8 cellular contexts compared by ENCODE assay signal in genomic region chr11:65524747-65525658, GRCh38. TPM values are rescaled to one million over a fixed set of nuclear protein-coding genes. Genes with fewer than 3 reads are reported as not detected.
DNase-seq lines count a peak whose midpoint lies in the region; ATAC-seq and TF ChIP-seq lines count a peak whose summit lies in the region.

Gene SCYL1 (plus strand): TSS chr11:65525083. CDS start chr11:65525154, 71 bp downstream.

- POLR2A ChIA-PET in HEK293 (lab: Yijun Ruan, JAX), result interaction anchor here (0.6 to 2.3 kb wide), 18 partner anchors 9 to 263 kb away, joined by 3 to 11 read pairs (median 4); partner anchors contain the start of genes FRMD8, MALAT1, MAP3K11 and NEAT1

- TF ChIP-seq POLR2A in right lobe of liver (IDR thresholded peaks at IDR 0.05), result peak; percentile 62

- WGBS in right lobe of liver (ENCODE audit: insufficient coverage, low coverage, low lambda C conversion rate, missing lambda C conversion rate), result 3% methylated on average over 34 of the region's 87 CpGs

- CTCF ChIA-PET in HEK293 (lab: Yijun Ruan, JAX), result interaction anchor here (1.0 to 2.5 kb wide), 3 partner anchors 16 to 68 kb away, joined by 3 to 11 read pairs (median 11); no protein-coding TSS in a partner anchor

- H3K27me3 ChIP-seq in right lobe of liver, result no peaks in the 10 kb centered on the region

- H3K4me3 ChIP-seq in HEK293 (ENCODE audit: low read depth, low read length), result peak within 1 kb of the TSS; percentile 82
- H3K4me3 ChIP-seq in right lobe of liver, result peak within 1 kb of the TSS; percentile 99 to 100 (median 100)

- ATAC-seq in right lobe of liver, result peak; percentile 79 to 91 (median 90)

- H3K27ac ChIP-seq in HEK293 (ENCODE audit: extremely low read depth, low read depth, low read length) (peak within 1 kb of the TSS; percentile 81), right lobe of liver (peak within 1 kb of the TSS; percentile 79 to 94 (median 86))

- intact Hi-C loops in right lobe of liver (cut with DNase I), result no loop called here

- H3K36me3 ChIP-seq in HEK293 (ENCODE audit: control insufficient read depth in 2 of 2, insufficient read depth in 1 of 2, low read length in 2 of 2) (peaks cover 0 to 40% of the 10 kb centered on the region in 2 experiments; a peak in 1 of 3 replicates), right lobe of liver (peaks cover 0 to 8% (median 3%) of the 10 kb centered on the region in 4 donors)

- H3K4me1 ChIP-seq in HEK293 (ENCODE audit: control insufficient read depth, insufficient read depth, low read length) (peaks cover 4% of the 10 kb centered on the region; the same call in 1 of the 2 replicates), right lobe of liver (peaks cover 0 to 59% (median 20%) of the 10 kb centered on the region in 4 donors)

- peak; percentile 51 for DNase-seq in GDM1 (lab: John Stamatoyannopoulos, UW)
- peak; percentile 85 for DNase-seq in NCI-H2227 (lab: John Stamatoyannopoulos, UW; ENCODE audit: unreplicated experiment)
- DNase-seq in activated CD4-positive, alpha-beta T cell treated with anti-CD3 and anti-CD28 coated beads, Interleukin-2, amount 50 U/mL, for 4 hours, result peak; percentile 74 to 76
- peak in 1 of 2 donors; percentile 85 for DNase-seq in dermis microvascular lymphatic vessel endothelial cell (ENCODE audit: low read depth in 2 of 2)
- DNase-seq in right lobe of liver, result peak; percentile 87 to 88 (median 88)
- peak; percentile 78 for DNase-seq in stimulated activated CD4-positive, alpha-beta T cell treated with anti-CD3 and anti-CD28 coated beads, Interleukin-4, amount 100 ng/mL, for 24 hours
- DNase-seq in HuH-7.5 (ENCODE audit: low spot score), result no peak

- no peak for TF ChIP-seq CTCF in HEK293 (tag by site-specific recombination; IDR thresholded peaks at IDR 0.05)
- TF ChIP-seq CTCF in right lobe of liver (IDR thresholded peaks at IDR 0.05), result no peak

- H3K9me3 ChIP-seq in HEK293 (ENCODE audit: control insufficient read depth, insufficient read depth, low read depth, low read length) (no peaks in the 10 kb centered on the region), right lobe of liver (no peaks in the 10 kb centered on the region)

TF ChIP-seq in HEK293, 187 proteins besides CTCF, POLR2A, EP300 and RAD21 (continues in another document):
- no peak for TF ChIP-seq ZNF214 (tag by site-specific recombination; IDR thresholded peaks at IDR 0.05; ENCODE audit: borderline replicate concordance)
- 0 out of 2 replicates have a peak, but pooled peaks have one; percentile 26 for TF ChIP-seq SP7 (tag by site-specific recombination; IDR thresholded peaks at IDR 0.05)
- TF ChIP-seq ZNF311 (tag by site-specific recombination; IDR thresholded peaks at IDR 0.05; ENCODE audit: borderline replicate concordance), result no peak
- no peak for TF ChIP-seq ZNF707 (tag by site-specific recombination; IDR thresholded peaks at IDR 0.05)
- peak; percentile 50; the same call in 1 of the 2 replicates for TF ChIP-seq KLF10 (tag by site-specific recombination; IDR thresholded peaks at IDR 0.05)
- TF ChIP-seq PATZ1 (tag by site-specific recombination; IDR thresholded peaks at IDR 0.05), result peak; percentile 8; the same call in 1 of the 2 replicates
- no peak for TF ChIP-seq ZNF133 (tag by site-specific recombination; IDR thresholded peaks at IDR 0.05)
- TF ChIP-seq ZXDB (tag by site-specific recombination; IDR thresholded peaks at IDR 0.05), result peak; percentile 75
- TF ChIP-seq SALL2 (tag by site-specific recombination; IDR thresholded peaks at IDR 0.05; ENCODE audit: borderline replicate concordance), result no peak
- no peak for TF ChIP-seq ZNF473 (tag by site-specific recombination; IDR thresholded peaks at IDR 0.05)
- TF ChIP-seq ZNF433 (tag by site-specific recombination; IDR thresholded peaks at IDR 0.05; ENCODE audit: low read depth), result no peak
- TF ChIP-seq ZNF132 (tag by site-specific recombination; IDR thresholded peaks at IDR 0.05; ENCODE audit: borderline replicate concordance), result no peak
- no peak for TF ChIP-seq ZSCAN4 (tag by site-specific recombination; IDR thresholded peaks at IDR 0.05)
- TF ChIP-seq ZSCAN5A (tag by site-specific recombination; IDR thresholded peaks at IDR 0.05), result no peak
- TF ChIP-seq ZNF548 (tag by site-specific recombination; IDR thresholded peaks at IDR 0.05), result no peak
- TF ChIP-seq ZSCAN30 (tag by site-specific recombination; IDR thresholded peaks at IDR 0.05), result peak; percentile 89
- TF ChIP-seq ZNF112 (tag by site-specific recombination; IDR thresholded peaks at IDR 0.05), result no peak
- TF ChIP-seq ZBTB26 (tag by site-specific recombination; optimal IDR thresholded peaks at IDR 0.05), result peak; percentile 35
- TF ChIP-seq ZNF558 (tag by site-specific recombination; IDR thresholded peaks at IDR 0.05), result no peak
- no peak for TF ChIP-seq ZNF24 (tag by site-specific recombination; IDR thresholded peaks at IDR 0.05)
- TF ChIP-seq ZNF555 (tag by site-specific recombination; conservative IDR thresholded peaks at IDR 0.05), result no peak
- TF ChIP-seq ZNF37A (tag by site-specific recombination; IDR thresholded peaks at IDR 0.05), result no peak

RNA-seq across cellular contexts. Expression of gene SCYL1, which starts in this region (rescaled TPM):
- total RNA-seq in dermis microvascular lymphatic vessel endothelial cell (41.8 and 55.9 TPM in 2 replicates), right lobe of liver (10 to 100 TPM; 51.3 to 82.3 (median 57.0) TPM)
